ENCODE assay signal across 1 cellular context in genomic region chr12:64404470-64405446, GRCh38.
TF ChIP-seq lines count a peak whose summit lies in the region.

No MANE protein-coding gene starts in this region.

TF ChIP-seq in HepG2, 621 proteins besides CTCF, POLR2A, EP300 and RAD21 (continued from another document and continues in another):
- no peak for TF ChIP-seq MLXIP (CRISPR knock-in tag; IDR thresholded peaks at IDR 0.05; ENCODE audit: borderline replicate concordance)
- TF ChIP-seq MAX (IDR thresholded peaks at IDR 0.05), result peak; percentile 94
- TF ChIP-seq EED (CRISPR knock-in tag; IDR thresholded peaks at IDR 0.05), result no peak
- TF ChIP-seq NCOA1 (CRISPR knock-in tag; IDR thresholded peaks at IDR 0.05), result no peak
- TF ChIP-seq ARNT (IDR thresholded peaks at IDR 0.05), result no peak
- TF ChIP-seq ZNF660 (CRISPR knock-in tag; IDR thresholded peaks at IDR 0.05; ENCODE audit: borderline replicate concordance, low read depth), result no peak
- no peak for TF ChIP-seq TRIM22 (IDR thresholded peaks at IDR 0.05)
- no peak for TF ChIP-seq ZNF18 (CRISPR knock-in tag; IDR thresholded peaks at IDR 0.05; ENCODE audit: insufficient replicate concordance)
- TF ChIP-seq ZKSCAN5 (CRISPR knock-in tag; IDR thresholded peaks at IDR 0.05), result no peak
- TF ChIP-seq DZIP1 (CRISPR knock-in tag; IDR thresholded peaks at IDR 0.05), result no peak
- TF ChIP-seq ZNF646 (CRISPR knock-in tag; IDR thresholded peaks at IDR 0.05), result no peak; the same call in 1 of the 2 replicates
- 0 out of 2 replicates have a peak, but pooled peaks have one; percentile 31 for TF ChIP-seq ZC3H4 (CRISPR knock-in tag; IDR thresholded peaks at IDR 0.05; ENCODE audit: borderline replicate concordance)
- no peak for TF ChIP-seq ZNF124 (CRISPR knock-in tag; IDR thresholded peaks at IDR 0.05)
- peak; percentile 89 for TF ChIP-seq ZFX (CRISPR knock-in tag; IDR thresholded peaks at IDR 0.05; ENCODE audit: low read depth)
- peak; percentile 72; the same call in 1 of the 2 replicates for TF ChIP-seq CERS6 (CRISPR knock-in tag; IDR thresholded peaks at IDR 0.05)
- peak; percentile 27; the same call in 1 of the 2 replicates for TF ChIP-seq SRY (CRISPR knock-in tag; IDR thresholded peaks at IDR 0.05)
- no peak for TF ChIP-seq FOXM1 (CRISPR knock-in tag; IDR thresholded peaks at IDR 0.05)
- no peak for TF ChIP-seq ZNF605 (CRISPR knock-in tag; IDR thresholded peaks at IDR 0.05)
- no peak for TF ChIP-seq GZF1 (CRISPR knock-in tag; IDR thresholded peaks at IDR 0.05)
- TF ChIP-seq ZNF318 (CRISPR knock-in tag; IDR thresholded peaks at IDR 0.05), result no peak
- TF ChIP-seq ZNF512B (CRISPR knock-in tag; IDR thresholded peaks at IDR 0.05; ENCODE audit: borderline replicate concordance), result no peak
